22 cellular contexts compared by ENCODE assay signal in the genomic region with DNA sequence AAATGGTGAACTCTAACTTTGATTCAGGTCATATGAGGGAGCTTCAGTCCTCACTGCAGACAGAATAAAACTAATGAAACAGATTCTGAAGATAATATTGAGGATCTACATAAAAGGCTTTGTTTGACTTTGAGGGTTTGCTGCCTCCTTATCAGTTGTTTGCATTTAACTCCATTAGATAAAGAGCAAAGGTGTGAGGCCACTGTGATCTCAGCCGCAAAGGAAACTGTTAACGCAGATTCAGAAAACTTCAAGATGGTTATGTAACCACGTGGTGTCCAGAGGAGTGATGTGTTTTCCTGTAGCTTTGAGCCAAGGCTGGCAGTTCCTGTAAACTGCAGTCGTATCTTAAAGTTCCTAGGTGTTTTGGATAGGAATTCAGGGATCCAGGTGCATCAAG.
DNase-seq lines count a peak whose midpoint lies in the region; ATAC-seq, FAIRE-seq and TF ChIP-seq lines count a peak whose summit lies in the region.
"Had no signal": no experiment of that assay in that cellular context is flagged by ENCODE, and none has a peak within 500 bp of the region (broad histone marks: within the 10 kb centered on the region; RNA-seq: fewer than 3 reads in every experiment).

No MANE protein-coding gene starts in this region.

- no peaks in the 10 kb centered on the region for H3K9me3 ChIP-seq in CD8-positive, alpha-beta T cell (ENCODE audit: low read length)
- no peaks in the 10 kb centered on the region for H3K9me3 ChIP-seq in KOPT-K1 (ENCODE audit: insufficient read depth, low read length, poor library complexity, severe bottlenecking)

- no peak for DNase-seq in CD8-positive, alpha-beta T cell
- peak; percentile 2 for DNase-seq in UCSD-AML1 (lab: John Stamatoyannopoulos, UW; ENCODE audit: unreplicated experiment)
- peak; percentile 4 for DNase-seq in fibroblast of pulmonary artery (ENCODE audit: low read depth)
- no peak for DNase-seq in COR-L47 (lab: John Stamatoyannopoulos, UW)
- DNase-seq in activated gamma-delta T cell (lab: John Stamatoyannopoulos, UW): no peak
- DNase-seq in posterior vena cava (ENCODE audit: low spot score): no peak
- no peak for DNase-seq in GM19239 (ENCODE audit: insufficient read length, low spot score)
- DNase-seq: DMS 273 treated with DMSO at 0.1 percent for 48 hours, DND-41, HCEC 1CT, NCI-H1105 treated with DMSO at 0.1 percent for 48 hours, NCI-H1694 treated with DMSO at 0.1 percent for 48 hours, NCI-H2081 treated with DMSO at 0.1 percent for 48 hours, NCI-H2171 treated with DMSO at 0.1 percent for 48 hours, NCI-H446, NCI-H526, OCI-M1 had no signal

- peak overlapping the region; percentile 1 for H3K27ac Mint-ChIP-seq in CD8-positive, alpha-beta T cell

- H3K4me3 ChIP-seq in CD8-positive, alpha-beta T cell (ENCODE audit: low read depth, low read length): no peak overlapping the region
- no peak overlapping the region for H3K4me3 ChIP-seq in fibroblast of pulmonary artery (replicated peaks; ENCODE audit: low read depth, low read length)
- H3K4me3 ChIP-seq: K562 had no signal

- no peaks in the 10 kb centered on the region for H3K9me3 Mint-ChIP-seq in CD8-positive, alpha-beta T cell

- H3K4me1 ChIP-seq in CD8-positive, alpha-beta T cell (ENCODE audit: insufficient read depth, low read length): no peaks in the 10 kb centered on the region

- CTCF ChIA-PET in CD8-positive, alpha-beta T cell (lab: Charles Lee): no interaction called here

- H3K27ac ChIP-seq in CD8-positive, alpha-beta T cell (ENCODE audit: low read depth, low read length): no peak overlapping the region
- H3K27ac ChIP-seq in KOPT-K1 (ENCODE audit: low read depth, low read length, poor library complexity, severe bottlenecking): peak overlapping the region; percentile 41
- H3K27ac ChIP-seq: C4-2B had no signal

- H3K4me3 Mint-ChIP-seq in CD8-positive, alpha-beta T cell: no peak overlapping the region

- H3K4me1 Mint-ChIP-seq in CD8-positive, alpha-beta T cell (ENCODE audit: low read depth): peaks cover 17% of the 10 kb centered on the region

- TF ChIP-seq CTCF in CD8-positive, alpha-beta T cell (IDR thresholded peaks at IDR 0.05): no peak
- TF ChIP-seq CTCF in fibroblast of pulmonary artery (IDR thresholded peaks at IDR 0.05; ENCODE audit: low read length, missing control alignments): no peak

- no peaks in the 10 kb centered on the region for H3K27me3 Mint-ChIP-seq in CD8-positive, alpha-beta T cell (ENCODE audit: low read depth)

- no peaks in the 10 kb centered on the region for H3K36me3 ChIP-seq in CD8-positive, alpha-beta T cell (ENCODE audit: insufficient read depth, low read length)
- H3K36me3 ChIP-seq in KOPT-K1 (ENCODE audit: insufficient read depth, low read length): no peaks in the 10 kb centered on the region

- H3K36me3 Mint-ChIP-seq in CD8-positive, alpha-beta T cell: no peaks in the 10 kb centered on the region

- no peak for FAIRE-seq in GM19239 (lab: Jason Lieb, UNC)
- FAIRE-seq: GM12891, K562 had no signal

- POLR2A ChIA-PET in CD8-positive, alpha-beta T cell (lab: Charles Lee): no interaction called here

- no peaks in the 10 kb centered on the region for H3K27me3 ChIP-seq in CD8-positive, alpha-beta T cell (ENCODE audit: insufficient read depth, low read length)

- ATAC-seq in CD8-positive, alpha-beta T cell: no peak
- ATAC-seq: K562, Right ventricle myocardium inferior had no signal

- intact Hi-C loops in CD8-positive, alpha-beta T cell (cut with DNase I, micrococcal nuclease): no loop called here
- intact Hi-C loops in posterior vena cava (cut with DNase I): no loop called here

Comparison
In these comparisons a context has a peak if more than half of its experiments do, and no peak if none do; other contexts are left out.
1. DNase-seq: peak in UCSD-AML1 (single experiment) and fibroblast of pulmonary artery (single experiment); none in CD8-positive, alpha-beta T cell (0 of 7), COR-L47 (single experiment), activated gamma-delta T cell (single experiment), posterior vena cava (single experiment) and GM19239 (single experiment).